9 cellular contexts compared by ENCODE assay signal in genomic region chr9:2053883-2054845, GRCh38. TPM values are rescaled to one million over a fixed set of nuclear protein-coding genes. Genes with fewer than 3 reads are reported as not detected.
A peak's percentile ranks its signal among the peaks of the same experiment; 100 is the strongest.
DNase-seq lines count a peak whose midpoint lies in the region; ATAC-seq and TF ChIP-seq lines count a peak whose summit lies in the region.
"Had no signal": no experiment of that assay in that cellular context is flagged by ENCODE, and none has a peak within 500 bp of the region (broad histone marks: within the 10 kb centered on the region; RNA-seq: fewer than 3 reads in every experiment).

No MANE protein-coding gene starts in this region.

- H3K4me2 ChIP-seq in MM.1S (ENCODE audit: low read depth, low read length), result peak overlapping the region; percentile 71
- no peak overlapping the region for H3K4me2 ChIP-seq in PC-3 (ENCODE audit: low read length)

- H3K4me1 ChIP-seq in MM.1S (ENCODE audit: low read length), result peaks cover 25% of the 10 kb centered on the region
- H3K4me1 ChIP-seq in PC-3 (ENCODE audit: insufficient read depth, low read length), result no peaks in the 10 kb centered on the region

- H3K9ac ChIP-seq in MM.1S (ENCODE audit: low read length) (peak overlapping the region; percentile 39; the same call in 1 of the 2 replicates), PC-3 (ENCODE audit: low read length) (no peak overlapping the region)

- H3K36me3 ChIP-seq in MM.1S (replicated peaks; ENCODE audit: insufficient read depth, low read length) (no peaks in the 10 kb centered on the region), PC-3 (ENCODE audit: low read depth, low read length) (no peaks in the 10 kb centered on the region; the same call in 1 of the 2 replicates)

- H3F3A ChIP-seq in MM.1S (ENCODE audit: insufficient read depth, low read length) (peaks cover 25% of the 10 kb centered on the region), PC-3 (ENCODE audit: low read length, unreplicated experiment) (no peaks in the 10 kb centered on the region)

- POLR2A ChIA-PET in PC-3 (lab: Charles Lee; ENCODE audit: unreplicated experiment), result no interaction called here

- H3K79me2 ChIP-seq in MM.1S (ENCODE audit: low read length) (peaks cover 19% of the 10 kb centered on the region), PC-3 (ENCODE audit: low read length) (no peaks in the 10 kb centered on the region)

- no peaks in the 10 kb centered on the region for H3K9me3 Mint-ChIP-seq in activated naive CD4-positive, alpha-beta T cell treated with anti-CD3 and anti-CD28 coated beads, Interleukin-2, amount 50 U/mL, for 72 hours
- H3K9me3 Mint-ChIP-seq: neural crest cell had no signal

- H3K9me3 ChIP-seq in MM.1S (replicated peaks; ENCODE audit: insufficient read depth, low read length) (no peaks in the 10 kb centered on the region), PC-3 (ENCODE audit: low read length) (no peaks in the 10 kb centered on the region)

- H2AFZ ChIP-seq in MM.1S (ENCODE audit: low read length) (no peak overlapping the region), PC-3 (ENCODE audit: low read length) (no peak overlapping the region)

- intact Hi-C loops in PC-3 (cut with micrococcal nuclease), result no loop called here

- H3K9me2 ChIP-seq in MM.1S (replicated peaks; ENCODE audit: insufficient read depth, low read length) (no peaks in the 10 kb centered on the region), PC-3 (replicated peaks; ENCODE audit: low read length) (no peaks in the 10 kb centered on the region)

- H3K27ac ChIP-seq in MM.1S (ENCODE audit: low read length) (peak overlapping the region; percentile 86), PC-3 (ENCODE audit: low read length) (no peak overlapping the region)

- H4K20me1 ChIP-seq in MM.1S (ENCODE audit: insufficient read depth, low read length) (no peaks in the 10 kb centered on the region), PC-3 (ENCODE audit: low read length) (no peaks in the 10 kb centered on the region)

- peaks cover 0 to 35% of the 10 kb centered on the region in 2 donors for H3K36me3 Mint-ChIP-seq in activated naive CD4-positive, alpha-beta T cell treated with anti-CD3 and anti-CD28 coated beads, Interleukin-2, amount 50 U/mL, for 72 hours

- H3K27me3 ChIP-seq in MM.1S (replicated peaks; ENCODE audit: insufficient read depth, low read length), result no peaks in the 10 kb centered on the region
- H3K27me3 ChIP-seq in PC-3 (ENCODE audit: low read length), result no peaks in the 10 kb centered on the region

- DNase-seq in Daoy (ENCODE audit: low read depth) (peak; percentile 67), MM.1S (peak; percentile 95), medulla oblongata (ENCODE audit: extremely low spot score) (peak; percentile 89), PC-3 (no peak), NCI-H510A (lab: John Stamatoyannopoulos, UW) (no peak)
- DNase-seq in activated naive CD4-positive, alpha-beta T cell treated with anti-CD3 and anti-CD28 coated beads, Interleukin-2, amount 50 U/mL, for 72 hours (ENCODE audit: low spot score in 2 of 2), result peak; percentile 56 to 66
- peak; percentile 69 for DNase-seq in stimulated activated CD8-positive, alpha-beta memory T cell treated with anti-CD3 and anti-CD28 coated beads, Interleukin-4, amount 100 ng/mL, for 48 hours

- TF ChIP-seq CTCF in MM.1S (IDR thresholded peaks at IDR 0.05; ENCODE audit: low read length) (no peak), PC-3 (conservative IDR thresholded peaks at IDR 0.05; ENCODE audit: low read depth, low read length) (no peak)

- peak overlapping the region; percentile 75 to 86 for H3K27ac Mint-ChIP-seq in activated naive CD4-positive, alpha-beta T cell treated with anti-CD3 and anti-CD28 coated beads, Interleukin-2, amount 50 U/mL, for 72 hours

- ATAC-seq in GM21528 (IDR thresholded peaks at IDR 0.05; ENCODE audit: low FRiP score, unreplicated experiment) (peak; percentile 99), PC-3 (no peak)
- ATAC-seq in activated naive CD4-positive, alpha-beta T cell treated with anti-CD3 and anti-CD28 coated beads, Interleukin-2, amount 50 U/mL, for 72 hours, result peak; percentile 86 to 93

- H3K4me3 ChIP-seq in MM.1S (ENCODE audit: low read length), result peak overlapping the region; percentile 14
- no peak overlapping the region for H3K4me3 ChIP-seq in PC-3 (ENCODE audit: low read length)

- CTCF ChIA-PET in PC-3 (lab: Charles Lee), result no interaction called here

- BruUV-seq in PC-3 (replicated peaks; lab: Mats Ljungman, UMichigan), result no TSS peak

RNA-seq across cellular contexts. Expression of gene SMARCA2, which starts 39.0 kb away (rescaled TPM):
- total RNA-seq in Daoy (2014; rRNA removed; shearing (Covaris generic)), result 56.6 and 90.3 TPM in 2 replicates
- total RNA-seq in activated naive CD4-positive, alpha-beta T cell treated with anti-CD3 and anti-CD28 coated beads, Interleukin-2, amount 50 U/mL, for 72 hours, result 100 to 1,000 TPM; 103 to 137 TPM
- total RNA-seq in PC-3 (2014; rRNA removed), result 27.9 and 36.4 TPM in 2 replicates

Comparison
In these comparisons a context has a peak if more than half of its experiments do, and no peak if none do; other contexts are left out.
1. DNase-seq: peak in Daoy (single experiment), MM.1S (single experiment), activated naive CD4-positive, alpha-beta T cell treated with anti-CD3 and anti-CD28 coated beads, Interleukin-2, amount 50 U/mL, for 72 hours (2 of 2), medulla oblongata (single experiment) and stimulated activated CD8-positive, alpha-beta memory T cell treated with anti-CD3 and anti-CD28 coated beads, Interleukin-4, amount 100 ng/mL, for 48 hours (single experiment); none in PC-3 (single experiment) and NCI-H510A (single experiment).